10 cellular contexts compared by ENCODE assay signal in genomic region chr5:61304611-61305369, GRCh38.
A peak's percentile ranks its signal among the peaks of the same experiment; 100 is the strongest.
DNase-seq lines count a peak whose midpoint lies in the region; ATAC-seq lines count a peak whose summit lies in the region.
"Had no signal": no experiment of that assay in that cellular context is flagged by ENCODE, and none has a peak within 500 bp of the region (broad histone marks: within the 10 kb centered on the region; RNA-seq: fewer than 3 reads in every experiment).

No MANE protein-coding gene starts in this region.

- H3K27me3 Mint-ChIP-seq in effector memory CD8-positive, alpha-beta T cell = peaks cover 35 to 56% of the 10 kb centered on the region in 2 donors

- peaks cover 3% of the 10 kb centered on the region for H3K36me3 Mint-ChIP-seq in effector memory CD8-positive, alpha-beta T cell (ENCODE audit: insufficient read depth)
- H3K36me3 Mint-ChIP-seq: mesothelial cell of epicardium had no signal

- ATAC-seq in effector memory CD8-positive, alpha-beta T cell (replicated peaks) = peak; percentile 50
- ATAC-seq in HG03571 (IDR thresholded peaks at IDR 0.05; ENCODE audit: unreplicated experiment) (no peak), HG03159 (IDR thresholded peaks at IDR 0.05; ENCODE audit: unreplicated experiment) (no peak)

- H3K36me3 ChIP-seq in mucosa of stomach (ENCODE audit: control insufficient read depth, insufficient read depth, low read length) = no peaks in the 10 kb centered on the region

- H3K9me3 Mint-ChIP-seq in effector memory CD8-positive, alpha-beta T cell = no peaks in the 10 kb centered on the region
- H3K9me3 Mint-ChIP-seq: activated B cell treated with CpG ODN at 0.5 μM for 24 hours, mesothelial cell of epicardium had no signal

- H3K4me3 Mint-ChIP-seq in effector memory CD8-positive, alpha-beta T cell = no peak overlapping the region
- H3K4me3 Mint-ChIP-seq: activated B cell treated with CpG ODN at 0.5 μM for 24 hours, mesothelial cell of epicardium had no signal

- H3K4me1 Mint-ChIP-seq in effector memory CD8-positive, alpha-beta T cell (ENCODE audit: low read depth in 2 of 2) = peaks cover 0 to 3% of the 10 kb centered on the region in 2 donors

- H3K9ac ChIP-seq in mucosa of stomach (ENCODE audit: low read length) = peak overlapping the region; percentile 63

- H3K4me1 ChIP-seq in mucosa of stomach (ENCODE audit: control insufficient read depth, insufficient read depth, low read length) = peaks cover 29% of the 10 kb centered on the region

- DNase-seq in EL = peak; percentile 87
- DNase-seq in NCI-H69 (lab: John Stamatoyannopoulos, UW) = peak; percentile 63
- no peak for DNase-seq in effector memory CD8-positive, alpha-beta T cell
- DNase-seq in middle frontal gyrus (ENCODE audit: extremely low spot score, low spot score) = no peak
- no peak for DNase-seq in GM19240 (ENCODE audit: insufficient read length, low spot score)
- DNase-seq: activated B cell treated with CpG ODN at 0.5 μM for 24 hours had no signal

- no peaks in the 10 kb centered on the region for H3K9me3 ChIP-seq in mucosa of stomach (ENCODE audit: control insufficient read depth, low read length)

- no peak overlapping the region for H3K4me3 ChIP-seq in mucosa of stomach (ENCODE audit: low read length)

- no peaks in the 10 kb centered on the region for H3K27me3 ChIP-seq in mucosa of stomach (ENCODE audit: control insufficient read depth, insufficient read depth, low read length)

- H3K27ac Mint-ChIP-seq in effector memory CD8-positive, alpha-beta T cell = no peak overlapping the region
- H3K27ac Mint-ChIP-seq: activated B cell treated with CpG ODN at 0.5 μM for 24 hours, mesothelial cell of epicardium had no signal

Comparison
In these comparisons a context has a peak if more than half of its experiments do, and no peak if none do; other contexts are left out.
1. DNase-seq: peak in EL (single experiment) and NCI-H69 (single experiment); none in effector memory CD8-positive, alpha-beta T cell (0 of 3), middle frontal gyrus (single experiment) and GM19240 (single experiment).